ENCODE assay signal across 9 cellular contexts in the genomic region with DNA sequence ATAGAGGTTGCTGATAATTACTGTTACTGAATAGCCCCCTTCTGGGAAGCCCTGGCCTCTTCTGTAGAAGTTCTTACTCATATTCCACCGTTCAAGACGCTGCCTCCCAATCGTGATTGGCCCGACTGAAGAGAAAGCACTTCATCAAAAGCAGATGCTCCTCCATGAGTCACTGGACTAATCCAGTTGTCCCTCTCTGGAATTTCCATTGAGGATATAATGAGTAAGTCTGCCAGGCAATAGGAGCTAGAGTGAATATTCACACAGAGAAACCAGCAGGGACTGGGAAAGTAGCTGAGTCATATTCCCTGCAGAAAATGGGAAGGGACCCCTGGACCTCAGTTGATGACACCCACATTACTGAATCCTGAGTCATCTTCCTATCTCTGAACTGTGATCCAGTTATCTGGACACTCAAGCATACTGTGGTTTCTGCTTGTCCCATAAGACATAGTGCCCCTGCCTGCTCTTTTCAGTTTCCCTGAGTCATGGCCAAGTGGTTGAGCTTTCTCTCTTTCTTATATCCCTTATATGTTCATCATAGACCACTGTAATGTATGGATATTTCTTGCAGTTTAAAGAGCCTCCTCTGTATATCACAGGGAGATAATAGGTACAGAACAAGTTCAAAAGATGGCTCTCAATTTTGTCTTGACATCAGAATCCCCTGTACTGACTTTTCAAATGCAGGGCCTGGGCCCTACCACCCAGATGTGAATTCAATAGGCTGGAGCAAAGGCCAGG.
DNase-seq lines count a peak whose midpoint lies in the region; ATAC-seq and TF ChIP-seq lines count a peak whose summit lies in the region.
"Had no signal": no experiment of that assay in that cellular context is flagged by ENCODE, and none has a peak within 500 bp of the region (broad histone marks: within the 10 kb centered on the region; RNA-seq: fewer than 3 reads in every experiment).

No MANE protein-coding gene starts in this region.

- intact Hi-C loops in OCI-LY7 (cut with micrococcal nuclease; ENCODE audit: unreplicated experiment) (no loop called here), testis (cut with DNase I; ENCODE audit: low total_unique reads) (no loop called here)

- TF ChIP-seq CTCF in AG09319 (IDR thresholded peaks at IDR 0.05; ENCODE audit: low read depth, low read length) (no peak), OCI-LY7 (conservative IDR thresholded peaks at IDR 0.05; ENCODE audit: low read length) (no peak), testis (IDR thresholded peaks at IDR 0.05) (no peak)

- H3K9me3 ChIP-seq in OCI-LY7 (ENCODE audit: low read length) (no peaks in the 10 kb centered on the region), testis (no peaks in the 10 kb centered on the region)

- H3K4me3 ChIP-seq in OCI-LY7 (ENCODE audit: low read depth, low read length, poor library complexity, severe bottlenecking) = no peak overlapping the region
- H3K4me3 ChIP-seq in testis = no peak overlapping the region

- no peaks in the 10 kb centered on the region for H4K20me1 ChIP-seq in OCI-LY7 (ENCODE audit: insufficient read depth, low read length)

- no peaks in the 10 kb centered on the region for H3K27me3 ChIP-seq in testis

- H3K36me3 ChIP-seq in OCI-LY7 (ENCODE audit: insufficient read depth, low read length) (no peaks in the 10 kb centered on the region), testis (ENCODE audit: low read depth, missing control alignments) (no peaks in the 10 kb centered on the region)

- H3K27ac ChIP-seq in OCI-LY7 (ENCODE audit: low read depth, low read length, poor library complexity, severe bottlenecking) (no peak overlapping the region), testis (no peak overlapping the region)

- no peaks in the 10 kb centered on the region for H3K4me1 ChIP-seq in OCI-LY7 (ENCODE audit: insufficient read depth, low read length, poor library complexity, severe bottlenecking)
- H3K4me1 ChIP-seq in testis = no peaks in the 10 kb centered on the region

- BruUV-seq in OCI-LY7 (replicated peaks; lab: Mats Ljungman, UMichigan) = no TSS peak

- DNase-seq in AG09319 (ENCODE audit: extremely low read depth, low read depth) = peak; percentile 92
- DNase-seq in LHCN-M2 (ENCODE audit: low read depth) = peak; percentile 100
- DNase-seq in astrocyte of the hippocampus (ENCODE audit: low read depth, low spot score) = peak; percentile 85
- DNase-seq in kidney glomerular epithelial cell (lab: John Stamatoyannopoulos, UW) = peak; percentile 99
- DNase-seq in OCI-LY7 (ENCODE audit: low spot score) = no peak
- DNase-seq in testis = no peak
- DNase-seq in stimulated activated CD4-positive, alpha-beta T cell treated with anti-CD3 and anti-CD28 coated beads, Interleukin-2, amount 100 ng/mL, for 24 hours = no peak
- DNase-seq: naive thymus-derived CD8-positive, alpha-beta T cell had no signal

- CTCF ChIA-PET in OCI-LY7 (lab: Charles Lee; ENCODE audit: unreplicated experiment) = interaction anchor here (0.6 kb wide), 1 partner anchor 163 kb away, joined by 4 read pairs; no protein-coding TSS in a partner anchor

- no peak for TF ChIP-seq POLR2A in testis (IDR thresholded peaks at IDR 0.05)

- POLR2A ChIA-PET in OCI-LY7 (lab: Charles Lee) = interaction anchor here (0.6 kb wide), 1 partner anchor 792 kb away, joined by 3 read pairs; no protein-coding TSS in a partner anchor

- no peaks in the 10 kb centered on the region for H3K9me2 ChIP-seq in OCI-LY7 (ENCODE audit: insufficient read depth, low read length)

- no peaks in the 10 kb centered on the region for H3K79me2 ChIP-seq in OCI-LY7 (ENCODE audit: insufficient read depth, low read depth, low read length)

- no peak overlapping the region for H3K4me2 ChIP-seq in OCI-LY7 (ENCODE audit: low read length)

- 85 to 98% methylated on average over 4 of the region's 4 CpGs for WGBS in testis, 2 donors

- ATAC-seq in HG03342 (IDR thresholded peaks at IDR 0.05; ENCODE audit: unreplicated experiment) = no peak
- ATAC-seq: naive thymus-derived CD8-positive, alpha-beta T cell had no signal

- H2AFZ ChIP-seq in OCI-LY7 (ENCODE audit: low read length) = no peak overlapping the region

Comparison
In these comparisons a context has a peak if more than half of its experiments do, and no peak if none do; other contexts are left out.
1. DNase-seq: peak in AG09319 (single experiment), LHCN-M2 (single experiment), astrocyte of the hippocampus (single experiment) and kidney glomerular epithelial cell (single experiment); none in OCI-LY7 (single experiment), testis (single experiment) and stimulated activated CD4-positive, alpha-beta T cell treated with anti-CD3 and anti-CD28 coated beads, Interleukin-2, amount 100 ng/mL, for 24 hours (0 of 2).